ENCODE assay signal across 30 cellular contexts in genomic region chr1:102566182-102566581, GRCh38.
"Had no signal": no experiment of that assay in that cellular context is flagged by ENCODE, and none has a peak within 500 bp of the region (broad histone marks: within the 10 kb centered on the region; RNA-seq: fewer than 3 reads in every experiment).

No MANE protein-coding gene starts in this region.

- DNase-seq: activated CD4-positive, alpha-beta T cell treated with anti-CD3 and anti-CD28 coated beads for 4 hours; activated CD4-positive, alpha-beta T cell treated with anti-CD3 and anti-CD28 coated beads, Interleukin-2, amount 50 U/mL, for 4 hours; activated naive CD4-positive, alpha-beta T cell; activated T-cell treated with anti-CD3 and anti-CD28 coated beads for 4 hours; activated T-cell treated with anti-CD3 and anti-CD28 coated beads, Interleukin-2, amount 50 U/mL, for 72 hours; adrenal gland; aorta; body of pancreas; cerebellar nuclear complex; dorsolateral prefrontal cortex; effector memory CD8-positive, alpha-beta T cell; erythroblast; hippocampal formation; left cardiac atrium; left ventricle myocardium superior; mucosa of descending colon; ovary; small intestine; stimulated activated CD4-positive, alpha-beta T cell treated with anti-CD3 and anti-CD28 coated beads, Interleukin-4, amount 100 ng/mL, for 24 hours; T-helper 9 cell; trophoblast cell; uterus had no signal

- H3K4me1 ChIP-seq: adrenal gland, body of pancreas, gastroesophageal sphincter, uterus had no signal

- H3K27ac ChIP-seq: adrenal gland, body of pancreas, coronary artery, dorsolateral prefrontal cortex, gastroesophageal sphincter, neutrophil, ovary, thoracic aorta, uterus, VCaP had no signal

- H3K4me3 ChIP-seq: adrenal gland, body of pancreas, coronary artery, dorsolateral prefrontal cortex, gastroesophageal sphincter, mucosa of descending colon, ovary, thoracic aorta, uterus had no signal

- H3K27me3 ChIP-seq: adrenal gland, body of pancreas, gastroesophageal sphincter, neutrophil, ovary, uterus had no signal

- H3K36me3 ChIP-seq: adrenal gland, gastroesophageal sphincter, neutrophil, ovary, thoracic aorta, uterus had no signal

- ATAC-seq: activated naive CD4-positive, alpha-beta T cell treated with anti-CD3 and anti-CD28 coated beads, Interleukin-2, amount 50 U/mL, for 72 hours; activated T-cell treated with anti-CD3 and anti-CD28 coated beads, Interleukin-2, amount 50 U/mL, for 72 hours; body of pancreas; effector memory CD8-positive, alpha-beta T cell; gastroesophageal sphincter; left cardiac atrium; left ventricle myocardium superior; mucosa of descending colon; sciatic nerve; stimulated activated effector memory CD8-positive, alpha-beta T cell treated with anti-CD3 and anti-CD28 coated beads, Interleukin-12 subunit alpha, Interleukin-12 subunit beta, amount 100 ng/mL, for 72 hours had no signal

- H3K9me3 ChIP-seq: adrenal gland, body of pancreas, gastroesophageal sphincter, mucosa of descending colon, neutrophil, ovary, thoracic aorta, uterus had no signal
